8 cellular contexts compared by ENCODE assay signal in the genomic region with DNA sequence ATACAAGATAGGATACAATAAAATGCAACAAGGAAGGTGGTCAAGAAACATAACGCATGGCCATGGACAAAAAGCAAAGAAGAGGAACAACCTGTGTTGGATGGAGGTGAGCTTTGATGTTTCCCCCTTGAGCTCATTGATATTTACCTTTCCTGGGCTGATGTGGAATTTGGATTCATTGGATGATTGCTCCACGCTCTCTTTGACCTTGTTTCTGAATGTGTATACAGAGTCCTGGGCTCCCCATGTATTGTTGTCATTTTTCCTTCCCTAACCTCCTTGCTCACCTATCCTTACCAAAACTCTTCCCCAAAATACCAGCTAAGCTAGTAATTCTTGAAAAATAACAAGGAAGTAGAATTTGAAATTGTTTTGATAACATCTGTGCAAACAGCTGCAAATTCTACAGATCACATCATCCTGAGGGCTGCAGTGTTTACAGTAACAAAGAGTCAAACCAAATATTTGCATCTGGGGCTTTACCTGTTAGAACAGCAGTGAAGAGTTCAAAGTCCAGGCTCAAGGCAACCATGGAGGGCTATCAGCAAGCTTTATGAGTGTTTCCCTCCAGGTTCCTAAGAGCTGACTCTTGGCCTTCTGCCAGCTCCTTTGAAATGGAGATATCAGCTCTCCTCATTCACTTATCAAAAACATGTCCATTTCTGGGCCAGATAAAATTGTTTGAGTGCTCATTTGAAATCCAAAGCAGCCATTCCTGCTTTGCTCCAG.
DNase-seq lines count a peak whose midpoint lies in the region; ATAC-seq and TF ChIP-seq lines count a peak whose summit lies in the region.

No MANE protein-coding gene starts in this region.

- H3K27me3 ChIP-seq in tibial nerve = no peaks in the 10 kb centered on the region

- BruUV-seq in OCI-LY7 (replicated peaks; lab: Mats Ljungman, UMichigan) = no TSS peak

- H3K4me1 ChIP-seq in OCI-LY7 (ENCODE audit: insufficient read depth, low read length, poor library complexity, severe bottlenecking) (peaks cover 52% of the 10 kb centered on the region), mucosa of descending colon (ENCODE audit: low read depth) (peaks cover 29% of the 10 kb centered on the region), tibial nerve (peaks cover 0 to 4% (median 0%) of the 10 kb centered on the region in 4 donors)

- peak overlapping the region; percentile 3 for H3K4me3 ChIP-seq in OCI-LY7 (ENCODE audit: low read depth, low read length, poor library complexity, severe bottlenecking)
- H3K4me3 ChIP-seq in mucosa of descending colon = no peak overlapping the region
- H3K4me3 ChIP-seq in tibial nerve = no peak overlapping the region

- WGBS in tibial nerve, 2 donors = 90 to 97% methylated on average over 2 of the region's 2 CpGs

- CTCF ChIA-PET in OCI-LY7 (lab: Charles Lee; ENCODE audit: unreplicated experiment) = no interaction called here

- intact Hi-C loops in OCI-LY7 (cut with micrococcal nuclease; ENCODE audit: unreplicated experiment) (no loop called here), mucosa of descending colon (cut with DNase I, micrococcal nuclease) (no loop called here)

- DNase-seq in DMS79 treated with DMSO at 0.1 percent for 48 hours (lab: John Stamatoyannopoulos, UW) = peak; percentile 97
- peak; percentile 45 for DNase-seq in OCI-LY7 (ENCODE audit: low spot score)
- DNase-seq in mucosa of descending colon = peak in 1 of 3 donors; percentile 96
- DNase-seq in tibial nerve (ENCODE audit: low spot score in 2 of 2) = no peak
- DNase-seq in stimulated activated naive CD4-positive, alpha-beta T cell (lab: John Stamatoyannopoulos, UW) = no peak
- DNase-seq in RKO (ENCODE audit: low spot score) = no peak

- no peaks in the 10 kb centered on the region for H3K9me3 ChIP-seq in OCI-LY7 (ENCODE audit: low read length)
- no peaks in the 10 kb centered on the region for H3K9me3 ChIP-seq in mucosa of descending colon
- no peaks in the 10 kb centered on the region for H3K9me3 ChIP-seq in tibial nerve

- no peaks in the 10 kb centered on the region for H3K9me2 ChIP-seq in OCI-LY7 (ENCODE audit: insufficient read depth, low read length)

- no peak for TF ChIP-seq POLR2A in tibial nerve (IDR thresholded peaks at IDR 0.05)

- H3K36me3 ChIP-seq in OCI-LY7 (ENCODE audit: insufficient read depth, low read length) = no peaks in the 10 kb centered on the region
- no peaks in the 10 kb centered on the region for H3K36me3 ChIP-seq in mucosa of descending colon (ENCODE audit: low read depth)
- H3K36me3 ChIP-seq in tibial nerve = no peaks in the 10 kb centered on the region

- H3K4me2 ChIP-seq in OCI-LY7 (ENCODE audit: low read length) = peak overlapping the region; percentile 45

- H3K27ac ChIP-seq in OCI-LY7 (ENCODE audit: low read depth, low read length, poor library complexity, severe bottlenecking) (no peak overlapping the region), tibial nerve (no peak overlapping the region)

- no peak for TF ChIP-seq EP300 in tibial nerve (IDR thresholded peaks at IDR 0.05)

- POLR2A ChIA-PET in OCI-LY7 (lab: Charles Lee) = interaction anchor here (0.5 to 3.1 kb wide), 13 partner anchors 8 to 184 kb away, joined by 3 to 52 read pairs (median 4); no protein-coding TSS in a partner anchor

- H3K79me2 ChIP-seq in OCI-LY7 (ENCODE audit: insufficient read depth, low read depth, low read length) = no peaks in the 10 kb centered on the region

- peak; percentile 95 for ATAC-seq in GM19467 (IDR thresholded peaks at IDR 0.05; ENCODE audit: unreplicated experiment)
- peak; percentile 99 for ATAC-seq in HG03354 (IDR thresholded peaks at IDR 0.05; ENCODE audit: poor library complexity, severe bottlenecking, unreplicated experiment)
- peak; percentile 95 for ATAC-seq in mucosa of descending colon

- no peaks in the 10 kb centered on the region for H4K20me1 ChIP-seq in OCI-LY7 (ENCODE audit: insufficient read depth, low read length)

- TF ChIP-seq CTCF in OCI-LY7 (conservative IDR thresholded peaks at IDR 0.05; ENCODE audit: low read length) = no peak
- TF ChIP-seq CTCF in mucosa of descending colon (IDR thresholded peaks at IDR 0.05) = no peak
- TF ChIP-seq CTCF in tibial nerve (IDR thresholded peaks at IDR 0.05) = no peak

- peak overlapping the region; percentile 94 for H2AFZ ChIP-seq in OCI-LY7 (ENCODE audit: low read length)

Comparison
In these comparisons a context has a peak if more than half of its experiments do, and no peak if none do; other contexts are left out.
1. DNase-seq: peak in DMS79 treated with DMSO at 0.1 percent for 48 hours (single experiment) and OCI-LY7 (single experiment); none in tibial nerve (0 of 2), stimulated activated naive CD4-positive, alpha-beta T cell (0 of 6) and RKO (single experiment).
2. Peak in every context shown above with its lines, with median percentiles within 50 percentile points of each other: ATAC-seq.